In the genomic region with DNA sequence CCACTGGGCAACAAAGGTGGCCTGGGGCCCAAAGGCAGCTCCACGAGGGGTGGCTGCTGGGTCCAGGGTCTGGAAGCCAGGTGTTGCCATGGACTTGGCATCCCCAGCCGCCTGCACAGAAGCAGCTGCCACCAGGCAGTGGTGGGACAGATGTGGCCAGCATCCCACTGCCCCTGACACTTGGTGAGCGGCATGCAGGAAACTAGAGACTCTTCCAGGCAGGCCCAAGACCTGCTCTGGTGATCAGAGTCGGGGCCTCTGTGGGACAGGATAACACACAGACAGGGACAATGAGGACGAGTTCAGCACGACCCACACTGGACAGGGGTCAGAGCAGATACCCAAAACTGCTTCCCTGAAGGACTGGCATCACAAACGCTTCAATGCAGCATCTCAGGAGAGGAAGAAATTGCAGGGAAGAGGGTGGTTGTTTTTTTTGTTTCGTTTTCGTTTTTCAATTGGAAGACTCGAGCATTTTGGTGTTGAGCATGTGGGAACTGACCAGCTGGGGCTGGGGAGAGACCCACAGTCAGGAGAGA, we compare ENCODE assay signal across 1 cellular context.
TF ChIP-seq lines count a peak whose summit lies in the region.

No MANE protein-coding gene starts in this region.

TF ChIP-seq in GM12878, 131 proteins besides CTCF, POLR2A, EP300 and RAD21:
- TF ChIP-seq RELA (IDR thresholded peaks at IDR 0.05; ENCODE audit: borderline replicate concordance, partially characterized antibody), result no peak
- TF ChIP-seq, protein P1, sequence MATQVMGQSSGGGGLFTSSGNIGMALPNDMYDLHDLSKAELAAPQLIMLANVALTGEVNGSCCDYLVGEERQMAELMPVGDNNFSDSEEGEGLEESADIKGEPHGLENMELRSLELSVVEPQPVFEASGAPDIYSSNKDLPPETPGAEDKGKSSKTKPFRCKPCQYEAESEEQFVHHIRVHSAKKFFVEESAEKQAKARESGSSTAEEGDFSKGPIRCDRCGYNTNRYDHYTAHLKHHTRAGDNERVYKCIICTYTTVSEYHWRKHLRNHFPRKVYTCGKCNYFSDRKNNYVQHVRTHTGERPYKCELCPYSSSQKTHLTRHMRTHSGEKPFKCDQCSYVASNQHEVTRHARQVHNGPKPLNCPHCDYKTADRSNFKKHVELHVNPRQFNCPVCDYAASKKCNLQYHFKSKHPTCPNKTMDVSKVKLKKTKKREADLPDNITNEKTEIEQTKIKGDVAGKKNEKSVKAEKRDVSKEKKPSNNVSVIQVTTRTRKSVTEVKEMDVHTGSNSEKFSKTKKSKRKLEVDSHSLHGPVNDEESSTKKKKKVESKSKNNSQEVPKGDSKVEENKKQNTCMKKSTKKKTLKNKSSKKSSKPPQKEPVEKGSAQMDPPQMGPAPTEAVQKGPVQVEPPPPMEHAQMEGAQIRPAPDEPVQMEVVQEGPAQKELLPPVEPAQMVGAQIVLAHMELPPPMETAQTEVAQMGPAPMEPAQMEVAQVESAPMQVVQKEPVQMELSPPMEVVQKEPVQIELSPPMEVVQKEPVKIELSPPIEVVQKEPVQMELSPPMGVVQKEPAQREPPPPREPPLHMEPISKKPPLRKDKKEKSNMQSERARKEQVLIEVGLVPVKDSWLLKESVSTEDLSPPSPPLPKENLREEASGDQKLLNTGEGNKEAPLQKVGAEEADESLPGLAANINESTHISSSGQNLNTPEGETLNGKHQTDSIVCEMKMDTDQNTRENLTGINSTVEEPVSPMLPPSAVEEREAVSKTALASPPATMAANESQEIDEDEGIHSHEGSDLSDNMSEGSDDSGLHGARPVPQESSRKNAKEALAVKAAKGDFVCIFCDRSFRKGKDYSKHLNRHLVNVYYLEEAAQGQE (IDR thresholded peaks at IDR 0.05; ENCODE audit: low read depth, low read length), result peak; percentile 12; the same call in 1 of the 2 replicates
